1 cellular context compared by ENCODE assay signal in the genomic region with DNA sequence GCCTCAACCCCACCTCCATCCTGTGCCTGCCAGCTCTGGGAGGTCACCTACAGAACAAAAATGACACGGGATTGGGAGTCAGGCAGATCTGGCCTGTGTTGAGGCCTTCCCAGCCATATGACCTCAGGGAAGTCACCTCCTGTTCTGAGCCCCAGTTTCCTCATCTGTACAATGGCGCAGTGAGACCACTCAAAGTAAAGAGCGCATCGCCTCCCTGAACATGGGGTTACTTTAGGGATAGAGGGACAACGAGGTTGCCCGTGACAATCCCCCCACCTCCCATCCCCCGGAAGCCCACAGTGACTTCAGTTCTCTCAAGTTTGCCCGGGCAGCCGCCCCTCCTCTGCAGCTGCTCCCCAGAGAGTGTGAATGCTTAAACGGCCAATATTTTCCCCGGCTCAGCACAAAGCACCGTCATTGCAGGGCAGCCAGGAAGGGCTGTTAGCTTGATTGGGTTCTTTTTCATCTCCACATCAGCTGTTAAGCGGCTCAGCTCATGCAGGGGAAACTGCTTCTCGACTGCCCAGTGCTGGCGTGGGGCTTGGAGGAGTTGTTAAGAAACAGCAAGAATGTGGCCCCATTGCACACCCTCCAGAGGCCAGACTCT.
TF ChIP-seq lines count a peak whose summit lies in the region.

No MANE protein-coding gene starts in this region.

TF ChIP-seq in GM23338, 12 proteins besides CTCF, POLR2A, EP300 and RAD21 (continued from another document):
- TF ChIP-seq, protein P1, sequence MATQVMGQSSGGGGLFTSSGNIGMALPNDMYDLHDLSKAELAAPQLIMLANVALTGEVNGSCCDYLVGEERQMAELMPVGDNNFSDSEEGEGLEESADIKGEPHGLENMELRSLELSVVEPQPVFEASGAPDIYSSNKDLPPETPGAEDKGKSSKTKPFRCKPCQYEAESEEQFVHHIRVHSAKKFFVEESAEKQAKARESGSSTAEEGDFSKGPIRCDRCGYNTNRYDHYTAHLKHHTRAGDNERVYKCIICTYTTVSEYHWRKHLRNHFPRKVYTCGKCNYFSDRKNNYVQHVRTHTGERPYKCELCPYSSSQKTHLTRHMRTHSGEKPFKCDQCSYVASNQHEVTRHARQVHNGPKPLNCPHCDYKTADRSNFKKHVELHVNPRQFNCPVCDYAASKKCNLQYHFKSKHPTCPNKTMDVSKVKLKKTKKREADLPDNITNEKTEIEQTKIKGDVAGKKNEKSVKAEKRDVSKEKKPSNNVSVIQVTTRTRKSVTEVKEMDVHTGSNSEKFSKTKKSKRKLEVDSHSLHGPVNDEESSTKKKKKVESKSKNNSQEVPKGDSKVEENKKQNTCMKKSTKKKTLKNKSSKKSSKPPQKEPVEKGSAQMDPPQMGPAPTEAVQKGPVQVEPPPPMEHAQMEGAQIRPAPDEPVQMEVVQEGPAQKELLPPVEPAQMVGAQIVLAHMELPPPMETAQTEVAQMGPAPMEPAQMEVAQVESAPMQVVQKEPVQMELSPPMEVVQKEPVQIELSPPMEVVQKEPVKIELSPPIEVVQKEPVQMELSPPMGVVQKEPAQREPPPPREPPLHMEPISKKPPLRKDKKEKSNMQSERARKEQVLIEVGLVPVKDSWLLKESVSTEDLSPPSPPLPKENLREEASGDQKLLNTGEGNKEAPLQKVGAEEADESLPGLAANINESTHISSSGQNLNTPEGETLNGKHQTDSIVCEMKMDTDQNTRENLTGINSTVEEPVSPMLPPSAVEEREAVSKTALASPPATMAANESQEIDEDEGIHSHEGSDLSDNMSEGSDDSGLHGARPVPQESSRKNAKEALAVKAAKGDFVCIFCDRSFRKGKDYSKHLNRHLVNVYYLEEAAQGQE (IDR thresholded peaks at IDR 0.05; ENCODE audit: unreplicated experiment): no peak
- TF ChIP-seq EZH2phosphoT487 (IDR thresholded peaks at IDR 0.05; ENCODE audit: unreplicated experiment): no peak
